15 cellular contexts compared by ENCODE assay signal in genomic region chr16:85982563-85982939, GRCh38.
DNase-seq lines count a peak whose midpoint lies in the region; ATAC-seq and TF ChIP-seq lines count a peak whose summit lies in the region.
"Had no signal": no experiment of that assay in that cellular context is flagged by ENCODE, and none has a peak within 500 bp of the region (broad histone marks: within the 10 kb centered on the region; RNA-seq: fewer than 3 reads in every experiment).

No MANE protein-coding gene starts in this region.

- no peaks in the 10 kb centered on the region for H3K27me3 ChIP-seq in body of pancreas
- no peaks in the 10 kb centered on the region for H3K27me3 ChIP-seq in lung (ENCODE audit: control insufficient read depth, insufficient read depth)

- WGBS in body of pancreas, 2 donors: 49 to 76% methylated on average over 16 to 23 of the region's 23 CpGs
- 28 to 52% methylated on average over 23 of the region's 23 CpGs for WGBS in lung, 2 donors

- TF ChIP-seq POLR2A in NB4 (IDR thresholded peaks at IDR 0.05; ENCODE audit: extremely low read depth, insufficient read length) (no peak), body of pancreas (IDR thresholded peaks at IDR 0.05) (no peak)

- no peaks in the 10 kb centered on the region for H3K36me3 ChIP-seq in body of pancreas (replicated peaks in 1 of 2; ENCODE audit: insufficient read depth in 1 of 2, low read depth in 2 of 2)
- H3K36me3 ChIP-seq in lung (ENCODE audit: control insufficient read depth in 2 of 2, insufficient read depth in 2 of 2, low read length in 2 of 2): no peaks in the 10 kb centered on the region

- H3K9me3 ChIP-seq in body of pancreas (no peaks in the 10 kb centered on the region), lung (ENCODE audit: control insufficient read depth in 2 of 2, insufficient read depth in 1 of 2, low read length in 1 of 2) (peaks cover 0 to 2% of the 10 kb centered on the region in 2 donors)

- H3K4me1 ChIP-seq in body of pancreas: no peaks in the 10 kb centered on the region
- peaks cover 0 to 5% of the 10 kb centered on the region in 2 donors for H3K4me1 ChIP-seq in lung (ENCODE audit: control insufficient read depth in 2 of 2, insufficient read depth in 2 of 2, low read length in 2 of 2)

- intact Hi-C loops in body of pancreas (cut with DNase I): loop anchor here (10.0 kb wide), 1 partner anchor 158 kb away; no protein-coding TSS in a partner anchor

- TF ChIP-seq CTCF in NB4 (IDR thresholded peaks at IDR 0.05; ENCODE audit: low read depth, low read length) (no peak), body of pancreas (IDR thresholded peaks at IDR 0.05) (no peak), lung (IDR thresholded peaks at IDR 0.05; ENCODE audit: control extremely low read depth, extremely low read depth) (no peak)

- peak overlapping the region; percentile 3 for H3K4me3 ChIP-seq in NB4 (ENCODE audit: low read depth, low read length)
- no peak overlapping the region for H3K4me3 ChIP-seq in body of pancreas
- no peak overlapping the region for H3K4me3 ChIP-seq in lung

- DNase-seq in NB4 (ENCODE audit: low read depth): peak; percentile 99
- DNase-seq in body of pancreas: peak in 3 of 4 donors; percentile 13 to 66 (median 20)
- peak; percentile 40 for DNase-seq in lung (ENCODE audit: low spot score)
- DNase-seq in ureter (ENCODE audit: low spot score): peak; percentile 56
- no peak for DNase-seq in NCI-H2227 (lab: John Stamatoyannopoulos, UW; ENCODE audit: unreplicated experiment)
- DNase-seq in NCI-H1436 treated with DMSO at 0.1 percent for 48 hours (lab: John Stamatoyannopoulos, UW): no peak
- DNase-seq in stimulated activated CD4-positive, alpha-beta T cell treated with anti-CD3 and anti-CD28 coated beads, Interleukin-4, amount 100 ng/mL, for 24 hours: no peak
- DNase-seq: activated CD4-positive, CD25-positive, alpha-beta regulatory T cell treated with anti-CD3 and anti-CD28 coated beads, Interleukin-2, amount 50 U/mL, for 72 hours; activated naive CD4-positive, alpha-beta T cell treated with anti-CD3 and anti-CD28 coated beads, Interleukin-2, amount 50 U/mL, for 16 hours; CD4-positive, CD25-positive, alpha-beta regulatory T cell; effector CD4-positive, alpha-beta T cell; NCI-H1048; NCI-H345; PC-3; stimulated activated CD4-positive, alpha-beta T cell treated with anti-CD3 and anti-CD28 coated beads, Interleukin-15, amount 100 ng/mL, for 24 hours had no signal

- H3K27ac ChIP-seq in body of pancreas: no peak overlapping the region
- H3K27ac ChIP-seq in lung (ENCODE audit: low read depth in 1 of 2, low read length in 1 of 2): no peak overlapping the region

- ATAC-seq in body of pancreas (no peak), lung (ENCODE audit: insufficient read depth, low FRiP score) (no peak)
- ATAC-seq: PC-3 had no signal

Comparison
In these comparisons a context has a peak if more than half of its experiments do, and no peak if none do; other contexts are left out.
1. DNase-seq: peak in NB4 (single experiment), body of pancreas (3 of 4), lung (single experiment) and ureter (single experiment); none in NCI-H2227 (single experiment), NCI-H1436 treated with DMSO at 0.1 percent for 48 hours (single experiment) and stimulated activated CD4-positive, alpha-beta T cell treated with anti-CD3 and anti-CD28 coated beads, Interleukin-4, amount 100 ng/mL, for 24 hours (single experiment).